Comparison of ENCODE assay signal across 19 cellular contexts in the genomic region with DNA sequence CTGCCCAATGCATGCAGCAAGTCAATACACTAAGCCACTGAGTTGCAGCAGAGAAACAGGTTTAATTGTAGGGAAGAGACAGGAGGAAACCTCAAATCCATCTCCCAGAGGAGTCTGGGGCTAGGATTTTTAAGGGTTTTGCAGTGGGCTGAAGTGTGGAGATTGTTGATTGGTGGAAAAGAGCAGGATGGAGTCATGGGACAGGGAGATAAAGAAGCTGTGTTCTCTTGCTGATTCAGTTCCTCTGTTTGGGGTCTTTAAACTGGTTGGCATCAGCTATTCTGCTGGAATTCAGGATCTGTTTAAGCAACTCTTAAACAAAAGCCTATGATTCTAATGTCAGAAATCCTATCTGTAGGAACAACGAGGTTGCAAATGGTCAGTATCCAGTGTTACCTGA.
DNase-seq lines count a peak whose midpoint lies in the region; ATAC-seq and TF ChIP-seq lines count a peak whose summit lies in the region.
"Had no signal": no experiment of that assay in that cellular context is flagged by ENCODE, and none has a peak within 500 bp of the region (broad histone marks: within the 10 kb centered on the region; RNA-seq: fewer than 3 reads in every experiment).

No MANE protein-coding gene starts in this region.

- H2BK15ac ChIP-seq in H9 (ENCODE audit: low read depth, low read length), result no peak overlapping the region

- DNase-seq in CD8-positive, alpha-beta memory T cell, result no peak
- DNase-seq in H9 (peak; percentile 2), activated B cell treated with CpG ODN at 0.5 μM for 24 hours (no peak), immature natural killer cell (no peak), NCI-H226 (no peak)
- no peak for DNase-seq in activated CD4-positive, alpha-beta T cell treated with anti-CD3 and anti-CD28 coated beads, Interleukin-2, amount 10 ng/mL, durations not matched to agents 24 days and 14 days
- DNase-seq: CD4-positive, alpha-beta T cell; DMS153; NCI-H1105; NCI-H1694; NCI-H2081; NCI-H2171 treated with DMSO at 0.1 percent for 48 hours; NCI-H446; NCI-H526; PC-3; Right ventricle myocardium superior had no signal

- CTCF ChIA-PET in CD8-positive, alpha-beta memory T cell (lab: Charles Lee), result no interaction called here
- CTCF ChIA-PET in activated B cell treated with CpG ODN at 0.5 μM for 24 hours (lab: Charles Lee), result no interaction called here

- no peaks in the 10 kb centered on the region for H3K9me3 ChIP-seq in CD8-positive, alpha-beta memory T cell (ENCODE audit: low read length)
- H3K9me3 ChIP-seq in H9 (ENCODE audit: control insufficient read depth, low read depth, low read length), result no peaks in the 10 kb centered on the region
- H3K9me3 ChIP-seq: BLaER1 had no signal

- no peak overlapping the region for H4K5ac ChIP-seq in H9 (ENCODE audit: insufficient read length, low read depth, low read length)

- H3K4me1 ChIP-seq in CD8-positive, alpha-beta memory T cell (ENCODE audit: insufficient read depth, low read length), result no peaks in the 10 kb centered on the region
- no peaks in the 10 kb centered on the region for H3K4me1 ChIP-seq in H9 (ENCODE audit: insufficient read depth, low read length)

- H3K56ac ChIP-seq in H9 (ENCODE audit: insufficient read length, low read depth, low read length), result no peak overlapping the region

- WGBS in H9 (ENCODE audit: extremely low coverage, insufficient read length, low lambda C conversion rate), result no CpG with 5 or more reads among the region's 1 CpG

- peaks cover 54 to 85% (median 82%) of the 10 kb centered on the region in 3 donors for H3K4me1 Mint-ChIP-seq in CD8-positive, alpha-beta memory T cell
- H3K4me1 Mint-ChIP-seq in H9, result peaks cover 22 to 23% of the 10 kb centered on the region in 2 experiments
- peaks cover 82% of the 10 kb centered on the region for H3K4me1 Mint-ChIP-seq in activated B cell treated with CpG ODN at 0.5 μM for 24 hours
- peaks cover 50 to 85% of the 10 kb centered on the region in 2 donors for H3K4me1 Mint-ChIP-seq in immature natural killer cell
- peaks cover 21% of the 10 kb centered on the region for H3K4me1 Mint-ChIP-seq in activated CD4-positive, alpha-beta T cell treated with anti-CD3 and anti-CD28 coated beads, Interleukin-2, amount 10 ng/mL, durations not matched to agents 24 days and 14 days

- H2BK5ac ChIP-seq in H9 (ENCODE audit: insufficient read length, low read length), result no peak overlapping the region

- POLR2A ChIA-PET in CD8-positive, alpha-beta memory T cell (lab: Charles Lee), result no interaction called here
- POLR2A ChIA-PET in activated B cell treated with CpG ODN at 0.5 μM for 24 hours (lab: Charles Lee), result interaction anchor here (0.7 kb wide), 1 partner anchor 464 kb away, joined by 3 read pairs; a partner anchor contains a TSS

- H2BK12ac ChIP-seq in H9 (ENCODE audit: insufficient read length, low read depth, low read length), result no peak overlapping the region

- no peaks in the 10 kb centered on the region for H3K79me1 ChIP-seq in H9 (ENCODE audit: insufficient read depth, low read depth, low read length, poor library complexity, severe bottlenecking)

- TF ChIP-seq CTCF in H9 (conservative IDR thresholded peaks at IDR 0.05) (no peak), activated B cell treated with CpG ODN at 0.5 μM for 24 hours (IDR thresholded peaks at IDR 0.05) (no peak)

- H3K36me3 ChIP-seq in CD8-positive, alpha-beta memory T cell (ENCODE audit: insufficient read depth, low read length), result no peaks in the 10 kb centered on the region
- H3K36me3 ChIP-seq: BLaER1 had no signal

- H4K8ac ChIP-seq in H9 (replicated peaks; ENCODE audit: insufficient read length, low read depth, low read length), result no peak overlapping the region

- H3K27ac Mint-ChIP-seq in CD8-positive, alpha-beta memory T cell, result peak overlapping the region in 2 of 8 donors; percentile 10 to 55
- H3K27ac Mint-ChIP-seq in H9, result no peak overlapping the region; a peak in 1 of 7 replicates
- H3K27ac Mint-ChIP-seq in activated B cell treated with CpG ODN at 0.5 μM for 24 hours, result peak overlapping the region; percentile 84
- peak overlapping the region in 5 of 6 donors; percentile 3 to 68 (median 48) for H3K27ac Mint-ChIP-seq in immature natural killer cell
- no peak overlapping the region for H3K27ac Mint-ChIP-seq in activated CD4-positive, alpha-beta T cell treated with anti-CD3 and anti-CD28 coated beads, Interleukin-2, amount 10 ng/mL, durations not matched to agents 24 days and 14 days
- H3K27ac Mint-ChIP-seq: CD4-positive, alpha-beta T cell had no signal

- H3K14ac ChIP-seq in H9 (ENCODE audit: insufficient read depth, low read length), result no peak overlapping the region

- H2AK5ac ChIP-seq in H9 (ENCODE audit: insufficient read length, low read length), result no peak overlapping the region

- peaks cover 0 to 31% (median 8%) of the 10 kb centered on the region in 3 donors for H3K36me3 Mint-ChIP-seq in CD8-positive, alpha-beta memory T cell
- H3K36me3 Mint-ChIP-seq in H9 (ENCODE audit: insufficient read depth in 1 of 3, low read depth in 3 of 3) (no peaks in the 10 kb centered on the region), activated B cell treated with CpG ODN at 0.5 μM for 24 hours (ENCODE audit: low read depth) (peaks cover 41% of the 10 kb centered on the region), immature natural killer cell (no peaks in the 10 kb centered on the region)
- peaks cover 4% of the 10 kb centered on the region for H3K36me3 Mint-ChIP-seq in activated CD4-positive, alpha-beta T cell treated with anti-CD3 and anti-CD28 coated beads, Interleukin-2, amount 10 ng/mL, durations not matched to agents 24 days and 14 days (ENCODE audit: low read depth)

- H2BK20ac ChIP-seq in H9 (ENCODE audit: low read depth, low read length, poor library complexity, severe bottlenecking), result no peak overlapping the region

- no peak overlapping the region for H3K18ac ChIP-seq in H9 (ENCODE audit: insufficient read length, low read depth, low read length)

- no peak overlapping the region for H3K4me3 ChIP-seq in CD8-positive, alpha-beta memory T cell (ENCODE audit: low read length)
- H3K4me3 ChIP-seq: BLaER1 had no signal

- no peak overlapping the region for H3K23ac ChIP-seq in H9 (ENCODE audit: insufficient read length, low read depth, low read length)

- H3K23me2 ChIP-seq in H9 (ENCODE audit: insufficient read length, low read depth, low read length, poor library complexity, severe bottlenecking), result no peaks in the 10 kb centered on the region

- no peaks in the 10 kb centered on the region for H3K9me3 Mint-ChIP-seq in CD8-positive, alpha-beta memory T cell
- no peaks in the 10 kb centered on the region for H3K9me3 Mint-ChIP-seq in H9
- no peaks in the 10 kb centered on the region for H3K9me3 Mint-ChIP-seq in activated B cell treated with CpG ODN at 0.5 μM for 24 hours
- H3K9me3 Mint-ChIP-seq in immature natural killer cell, result no peaks in the 10 kb centered on the region
- no peaks in the 10 kb centered on the region for H3K9me3 Mint-ChIP-seq in activated CD4-positive, alpha-beta T cell treated with anti-CD3 and anti-CD28 coated beads, Interleukin-2, amount 10 ng/mL, durations not matched to agents 24 days and 14 days
- H3K9me3 Mint-ChIP-seq: CD4-positive, alpha-beta T cell had no signal

- no peak overlapping the region for H3K4me2 ChIP-seq in H9 (ENCODE audit: insufficient read depth, insufficient read length, low read length)
- H3K4me2 ChIP-seq: BLaER1 had no signal

- no peak overlapping the region for H3K4me3 Mint-ChIP-seq in CD8-positive, alpha-beta memory T cell
- H3K4me3 Mint-ChIP-seq in H9 (no peak overlapping the region), activated B cell treated with CpG ODN at 0.5 μM for 24 hours (peak overlapping the region; percentile 30), immature natural killer cell (no peak overlapping the region)
- H3K4me3 Mint-ChIP-seq in activated CD4-positive, alpha-beta T cell treated with anti-CD3 and anti-CD28 coated beads, Interleukin-2, amount 10 ng/mL, durations not matched to agents 24 days and 14 days, result no peak overlapping the region
- H3K4me3 Mint-ChIP-seq: CD4-positive, alpha-beta T cell had no signal

- H4K20me1 ChIP-seq in H9 (ENCODE audit: control insufficient read depth, insufficient read depth, insufficient read length), result no peaks in the 10 kb centered on the region
- H4K20me1 ChIP-seq: BLaER1 had no signal

- peak overlapping the region; percentile 1 for H3K27ac ChIP-seq in CD8-positive, alpha-beta memory T cell (ENCODE audit: low read depth, low read length)
- H3K27ac ChIP-seq in H9 (ENCODE audit: insufficient read length, low read depth, low read length), result no peak overlapping the region
- H3K27ac ChIP-seq: BLaER1, HL-60 had no signal

- H3K27me3 ChIP-seq in CD8-positive, alpha-beta memory T cell (ENCODE audit: insufficient read depth, low read length, poor library complexity, severe bottlenecking), result no peaks in the 10 kb centered on the region
- H3K27me3 ChIP-seq in H9 (ENCODE audit: insufficient read depth, low read length), result no peaks in the 10 kb centered on the region
- H3K27me3 ChIP-seq: BLaER1 had no signal

- no peaks in the 10 kb centered on the region for H3K27me3 Mint-ChIP-seq in CD8-positive, alpha-beta memory T cell
- no peaks in the 10 kb centered on the region; the same call in 1 of the 2 replicates for H3K27me3 Mint-ChIP-seq in H9 (ENCODE audit: low read depth)
- H3K27me3 Mint-ChIP-seq in activated B cell treated with CpG ODN at 0.5 μM for 24 hours, result no peaks in the 10 kb centered on the region
- H3K27me3 Mint-ChIP-seq in immature natural killer cell (ENCODE audit: low read depth in 3 of 3), result peaks cover 0 to 4% (median 2%) of the 10 kb centered on the region in 3 donors
- H3K27me3 Mint-ChIP-seq in activated CD4-positive, alpha-beta T cell treated with anti-CD3 and anti-CD28 coated beads, Interleukin-2, amount 10 ng/mL, durations not matched to agents 24 days and 14 days, result no peaks in the 10 kb centered on the region
- H3K27me3 Mint-ChIP-seq: CD4-positive, alpha-beta T cell had no signal

- H2AFZ ChIP-seq in H9 (ENCODE audit: low read length), result no peak overlapping the region

- intact Hi-C loops in activated B cell treated with CpG ODN at 0.5 μM for 24 hours (cut with micrococcal nuclease), result no loop called here
- intact Hi-C loops in activated CD4-positive, alpha-beta T cell treated with anti-CD3 and anti-CD28 coated beads, Interleukin-2, amount 10 ng/mL, durations not matched to agents 24 days and 14 days (cut with micrococcal nuclease), result no loop called here

- H2BK120ac ChIP-seq in H9 (ENCODE audit: low read depth, low read length, poor library complexity, severe bottlenecking), result no peak overlapping the region

- H3K4ac ChIP-seq in H9 (ENCODE audit: low read depth, low read length), result no peak overlapping the region

- no peaks in the 10 kb centered on the region for H3K79me2 ChIP-seq in H9 (ENCODE audit: insufficient read depth, low read length)

- no peak overlapping the region for H4K91ac ChIP-seq in H9 (ENCODE audit: insufficient read length, low read depth, low read length)

- no peak for ATAC-seq in activated B cell treated with CpG ODN at 0.5 μM for 24 hours (ENCODE audit: low read depth)
- ATAC-seq in GM21367 (IDR thresholded peaks at IDR 0.05; ENCODE audit: unreplicated experiment), result no peak
- ATAC-seq: PC-3 had no signal

- H3K9ac ChIP-seq in H9 (ENCODE audit: extremely low read depth, insufficient read length, low read length), result no peak overlapping the region
- H3K9ac ChIP-seq: BLaER1 had no signal

- H3T11ph ChIP-seq in H9 (ENCODE audit: low read length), result no peak overlapping the region

Comparison
In these comparisons a context has a peak if more than half of its experiments do, and no peak if none do; other contexts are left out.
1. H3K27ac Mint-ChIP-seq: peak in activated B cell treated with CpG ODN at 0.5 μM for 24 hours (single experiment) and immature natural killer cell (5 of 6); none in H9 (0 of 3) and activated CD4-positive, alpha-beta T cell treated with anti-CD3 and anti-CD28 coated beads, Interleukin-2, amount 10 ng/mL, durations not matched to agents 24 days and 14 days (single experiment).